ENCODE assay signal across 22 cellular contexts in genomic region chr2:225173909-225174308, GRCh38.
DNase-seq lines count a peak whose midpoint lies in the region; ATAC-seq, FAIRE-seq and TF ChIP-seq lines count a peak whose summit lies in the region.
"Had no signal": no experiment of that assay in that cellular context is flagged by ENCODE, and none has a peak within 500 bp of the region (broad histone marks: within the 10 kb centered on the region; RNA-seq: fewer than 3 reads in every experiment).

No MANE protein-coding gene starts in this region.

- no peaks in the 10 kb centered on the region for H3K79me2 ChIP-seq in HepG2 (ENCODE audit: insufficient read depth, low read length)
- H3K79me2 ChIP-seq in SK-N-SH (ENCODE audit: insufficient read depth): no peaks in the 10 kb centered on the region

- WGBS in HepG2 (ENCODE audit: low lambda C conversion rate): 4% methylated on average over 3 of the region's 3 CpGs
- WGBS in right lobe of liver (ENCODE audit: insufficient coverage, low coverage, low lambda C conversion rate, missing lambda C conversion rate): 82% methylated on average over 2 of the region's 3 CpGs
- WGBS in psoas muscle, 3 donors: 22 to 36% (median 35%) methylated on average over 3 of the region's 3 CpGs
- WGBS in SK-N-SH (ENCODE audit: low lambda C conversion rate): 76% methylated on average over 3 of the region's 3 CpGs

- H2AFZ ChIP-seq in HepG2 (ENCODE audit: low read length) (no peak overlapping the region), SK-N-SH (ENCODE audit: low read depth) (no peak overlapping the region)

- H3K27me3 ChIP-seq in HepG2 (ENCODE audit: control insufficient read depth in 1 of 2, insufficient read depth in 2 of 2, low read length in 2 of 2): no peaks in the 10 kb centered on the region
- no peaks in the 10 kb centered on the region for H3K27me3 ChIP-seq in right lobe of liver
- H3K27me3 ChIP-seq in psoas muscle (ENCODE audit: insufficient read depth in 3 of 3, low read length in 2 of 3): no peaks in the 10 kb centered on the region
- H3K27me3 ChIP-seq in SK-N-SH (ENCODE audit: insufficient read depth): no peaks in the 10 kb centered on the region
- H3K27me3 ChIP-seq: neutrophil, transverse colon had no signal

- no peaks in the 10 kb centered on the region for H3K9me2 ChIP-seq in SK-N-SH

- TF ChIP-seq CTCF in HepG2 (CRISPR knock-in tag; IDR thresholded peaks at IDR 0.05) (no peak), right lobe of liver (IDR thresholded peaks at IDR 0.05) (no peak), endothelial cell (IDR thresholded peaks at IDR 0.05; ENCODE audit: unreplicated experiment) (no peak), psoas muscle (IDR thresholded peaks at IDR 0.05) (no peak), SK-N-SH (IDR thresholded peaks at IDR 0.05) (no peak)

- TF ChIP-seq POLR2A in HepG2 (IDR thresholded peaks at IDR 0.05; ENCODE audit: insufficient read depth in 1 of 2, low read depth in 2 of 2, low read length in 2 of 2) (no peak), right lobe of liver (IDR thresholded peaks at IDR 0.05) (no peak)

- CTCF ChIA-PET in HepG2 (lab: Yijun Ruan, JAX; ENCODE audit: low intra/inter-chr PET ratio, low total read pairs) (no interaction called here), SK-N-SH (lab: Yijun Ruan, JAX) (no interaction called here)

- H3K27me3 Mint-ChIP-seq in endothelial cell (ENCODE audit: unreplicated experiment): peaks cover 4% of the 10 kb centered on the region
- H3K27me3 Mint-ChIP-seq: activated B cell treated with CpG ODN at 0.5 μM for 24 hours; CD4-positive, alpha-beta T cell had no signal

- no peak overlapping the region for H3K4me3 Mint-ChIP-seq in endothelial cell (ENCODE audit: unreplicated experiment)
- H3K4me3 Mint-ChIP-seq: activated B cell treated with CpG ODN at 0.5 μM for 24 hours; activated naive CD4-positive, alpha-beta T cell treated with anti-CD3 and anti-CD28 coated beads, Interleukin-2, amount 50 U/mL, for 24 hours; activated T-cell treated with anti-CD3 and anti-CD28 coated beads, Interleukin-2, amount 50 U/mL, for 72 hours; CD4-positive, alpha-beta T cell had no signal

- POLR2A ChIA-PET in HepG2 (lab: Yijun Ruan, JAX) (no interaction called here), SK-N-SH (lab: Yijun Ruan, JAX) (no interaction called here)

- H4K20me1 ChIP-seq in HepG2 (ENCODE audit: insufficient read depth, low read length) (no peaks in the 10 kb centered on the region), SK-N-SH (ENCODE audit: insufficient read depth) (no peaks in the 10 kb centered on the region)

- no peak for ATAC-seq in HepG2
- no peak for ATAC-seq in right lobe of liver
- no peak for ATAC-seq in GM19324 (IDR thresholded peaks at IDR 0.05; ENCODE audit: low FRiP score, unreplicated experiment)
- ATAC-seq in psoas muscle: no peak
- ATAC-seq: activated T-cell treated with anti-CD3 and anti-CD28 coated beads, Interleukin-2, amount 50 U/mL, for 72 hours had no signal

- no peak overlapping the region for H3K27ac ChIP-seq in HepG2 (ENCODE audit: extremely low read length, insufficient read depth, low read length)
- H3K27ac ChIP-seq in right lobe of liver: no peak overlapping the region
- H3K27ac ChIP-seq in psoas muscle: no peak overlapping the region
- no peak overlapping the region for H3K27ac ChIP-seq in SK-N-SH (ENCODE audit: low read depth in 2 of 2, low read length in 1 of 2)
- H3K27ac ChIP-seq: neutrophil, transverse colon had no signal

- no peak for FAIRE-seq in HepG2 (lab: Jason Lieb, UNC)
- FAIRE-seq: colon, endometrium, H54 had no signal

- no peak overlapping the region for H3K4me2 ChIP-seq in HepG2 (ENCODE audit: low read depth, low read length)
- H3K4me2 ChIP-seq in SK-N-SH: no peak overlapping the region

- H3F3A ChIP-seq in SK-N-SH (replicated peaks; ENCODE audit: insufficient read depth): no peaks in the 10 kb centered on the region

- H3K4me3 ChIP-seq in HepG2 (replicated peaks in 1 of 3; ENCODE audit: insufficient read depth in 1 of 3, low read depth in 2 of 3, low read length in 3 of 3) (no peak overlapping the region), right lobe of liver (no peak overlapping the region), psoas muscle (no peak overlapping the region), SK-N-SH (ENCODE audit: low read depth in 2 of 2, low read length in 1 of 2) (no peak overlapping the region)
- H3K4me3 ChIP-seq: transverse colon had no signal

- in situ Hi-C loops in HepG2 (cut with HindIII; ENCODE audit: extremely low pct_ligation_motif_present, low pct_unique_long_range_greater_than_20kb): no loop called here

- H3K4me1 ChIP-seq in HepG2 (ENCODE audit: insufficient read depth, low read length) (no peaks in the 10 kb centered on the region), right lobe of liver (no peaks in the 10 kb centered on the region), psoas muscle (no peaks in the 10 kb centered on the region), SK-N-SH (ENCODE audit: control insufficient read depth in 1 of 2, insufficient read depth in 2 of 2, low read depth in 1 of 2, low read length in 1 of 2) (no peaks in the 10 kb centered on the region; a peak in 2 of 4 replicates)
- H3K4me1 ChIP-seq: transverse colon had no signal

- no peaks in the 10 kb centered on the region for H3K36me3 Mint-ChIP-seq in endothelial cell (ENCODE audit: low read depth, unreplicated experiment)
- H3K36me3 Mint-ChIP-seq: activated naive CD4-positive, alpha-beta T cell treated with anti-CD3 and anti-CD28 coated beads, Interleukin-2, amount 50 U/mL, for 24 hours had no signal

- DNase-seq in HepG2 (ENCODE audit: low spot score) (no peak), right lobe of liver (no peak), NCI-H2171 (lab: John Stamatoyannopoulos, UW) (peak; percentile 69), endothelial cell (ENCODE audit: low spot score) (peak; percentile 10), psoas muscle (no peak), SK-N-SH (no peak)
- DNase-seq in stimulated activated CD4-positive, alpha-beta T cell treated with anti-CD3 and anti-CD28 coated beads, Interleukin-2, amount 100 ng/mL, for 24 hours: no peak
- DNase-seq: activated B cell treated with CpG ODN at 0.5 μM for 24 hours; activated T-cell treated with anti-CD3 and anti-CD28 coated beads, Interleukin-2, amount 50 U/mL, for 72 hours; CD4-positive, alpha-beta T cell; midbrain; NCI-H510A treated with DMSO at 0.1 percent for 48 hours; OCI-M1; SHP77 treated with DMSO at 0.1 percent for 48 hours; stimulated activated naive CD4-positive, alpha-beta T cell treated with Interleukin-2 at 50 U/mL for 16 hours; transverse colon had no signal

- H3K9ac ChIP-seq in HepG2 (ENCODE audit: insufficient read depth, low read depth, low read length): no peak overlapping the region
- H3K9ac ChIP-seq in SK-N-SH: no peak overlapping the region

- H3K36me3 ChIP-seq in HepG2 (replicated peaks in 1 of 2; ENCODE audit: control insufficient read depth in 1 of 2, insufficient read depth in 2 of 2, low read length in 2 of 2) (no peaks in the 10 kb centered on the region), right lobe of liver (no peaks in the 10 kb centered on the region), psoas muscle (ENCODE audit: insufficient read depth in 1 of 2, low read depth in 1 of 2) (no peaks in the 10 kb centered on the region), SK-N-SH (replicated peaks in 1 of 2; ENCODE audit: control insufficient read depth in 1 of 2, insufficient read depth in 2 of 2, low read length in 1 of 2) (no peaks in the 10 kb centered on the region)
- H3K36me3 ChIP-seq: neutrophil, transverse colon had no signal

- no peaks in the 10 kb centered on the region for H3K9me3 Mint-ChIP-seq in endothelial cell (ENCODE audit: unreplicated experiment)
- H3K9me3 Mint-ChIP-seq: activated B cell treated with CpG ODN at 0.5 μM for 24 hours; activated naive CD4-positive, alpha-beta T cell treated with anti-CD3 and anti-CD28 coated beads, Interleukin-2, amount 50 U/mL, for 24 hours; activated T-cell treated with anti-CD3 and anti-CD28 coated beads, Interleukin-2, amount 50 U/mL, for 72 hours; CD4-positive, alpha-beta T cell had no signal

- intact Hi-C loops in HepG2 (cut with micrococcal nuclease; ENCODE audit: unreplicated experiment) (no loop called here), right lobe of liver (cut with DNase I) (no loop called here), psoas muscle (cut with DNase I) (no loop called here)

- H3K4me1 Mint-ChIP-seq in endothelial cell (ENCODE audit: unreplicated experiment): peaks cover 7% of the 10 kb centered on the region
- H3K4me1 Mint-ChIP-seq: activated naive CD4-positive, alpha-beta T cell treated with anti-CD3 and anti-CD28 coated beads, Interleukin-2, amount 50 U/mL, for 24 hours had no signal

- H3K9me3 ChIP-seq in HepG2 (ENCODE audit: low read length) (peaks cover 22% of the 10 kb centered on the region; the same call in 1 of the 2 replicates), right lobe of liver (no peaks in the 10 kb centered on the region), psoas muscle (no peaks in the 10 kb centered on the region), SK-N-SH (no peaks in the 10 kb centered on the region)
- H3K9me3 ChIP-seq: neutrophil, transverse colon had no signal

- TF ChIP-seq RAD21 in HepG2 (CRISPR knock-in tag; IDR thresholded peaks at IDR 0.05): no peak
- no peak for TF ChIP-seq RAD21 in SK-N-SH (IDR thresholded peaks at IDR 0.05; ENCODE audit: low read length)

- TF ChIP-seq EP300 in HepG2 (IDR thresholded peaks at IDR 0.05; ENCODE audit: low read depth in 2 of 2, low read length in 2 of 2): no peak
- TF ChIP-seq EP300 in HepG2 (CRISPR knock-in tag; IDR thresholded peaks at IDR 0.05; ENCODE audit: borderline replicate concordance): no peak
- no peak for TF ChIP-seq EP300 in SK-N-SH (IDR thresholded peaks at IDR 0.05; ENCODE audit: borderline replicate concordance in 1 of 2, low read depth in 1 of 2, low read length in 1 of 2)

- H3K27ac Mint-ChIP-seq in endothelial cell (ENCODE audit: unreplicated experiment): no peak overlapping the region
- H3K27ac Mint-ChIP-seq: activated B cell treated with CpG ODN at 0.5 μM for 24 hours; activated naive CD4-positive, alpha-beta T cell treated with anti-CD3 and anti-CD28 coated beads, Interleukin-2, amount 50 U/mL, for 24 hours; activated T-cell treated with anti-CD3 and anti-CD28 coated beads, Interleukin-2, amount 50 U/mL, for 72 hours; CD4-positive, alpha-beta T cell had no signal

- BruUV-seq in HepG2 (replicated peaks; lab: Mats Ljungman, UMichigan): no TSS peak

TF ChIP-seq in HepG2, 621 proteins besides CTCF, POLR2A, EP300 and RAD21 (continues in another document):
- no peak for TF ChIP-seq EZH2 (conservative IDR thresholded peaks at IDR 0.05; ENCODE audit: low read depth, low read length)

TF ChIP-seq in SK-N-SH, 30 proteins besides CTCF, POLR2A, EP300 and RAD21:
- TF ChIP-seq TAF1 (IDR thresholded peaks at IDR 0.05; ENCODE audit: borderline replicate concordance, low read depth, low read length): no peak
- TF ChIP-seq CHD2 (IDR thresholded peaks at IDR 0.05; ENCODE audit: low read length, partially characterized antibody): no peak

Comparison
In these comparisons a context has a peak if more than half of its experiments do, and no peak if none do; other contexts are left out.
1. DNase-seq: peak in NCI-H2171 (single experiment) and endothelial cell (single experiment); none in HepG2 (single experiment), right lobe of liver (0 of 3), psoas muscle (0 of 2), stimulated activated CD4-positive, alpha-beta T cell treated with anti-CD3 and anti-CD28 coated beads, Interleukin-2, amount 100 ng/mL, for 24 hours (0 of 2) and SK-N-SH (single experiment).